Comparison of ENCODE assay signal across 10 cellular contexts in the genomic region with DNA sequence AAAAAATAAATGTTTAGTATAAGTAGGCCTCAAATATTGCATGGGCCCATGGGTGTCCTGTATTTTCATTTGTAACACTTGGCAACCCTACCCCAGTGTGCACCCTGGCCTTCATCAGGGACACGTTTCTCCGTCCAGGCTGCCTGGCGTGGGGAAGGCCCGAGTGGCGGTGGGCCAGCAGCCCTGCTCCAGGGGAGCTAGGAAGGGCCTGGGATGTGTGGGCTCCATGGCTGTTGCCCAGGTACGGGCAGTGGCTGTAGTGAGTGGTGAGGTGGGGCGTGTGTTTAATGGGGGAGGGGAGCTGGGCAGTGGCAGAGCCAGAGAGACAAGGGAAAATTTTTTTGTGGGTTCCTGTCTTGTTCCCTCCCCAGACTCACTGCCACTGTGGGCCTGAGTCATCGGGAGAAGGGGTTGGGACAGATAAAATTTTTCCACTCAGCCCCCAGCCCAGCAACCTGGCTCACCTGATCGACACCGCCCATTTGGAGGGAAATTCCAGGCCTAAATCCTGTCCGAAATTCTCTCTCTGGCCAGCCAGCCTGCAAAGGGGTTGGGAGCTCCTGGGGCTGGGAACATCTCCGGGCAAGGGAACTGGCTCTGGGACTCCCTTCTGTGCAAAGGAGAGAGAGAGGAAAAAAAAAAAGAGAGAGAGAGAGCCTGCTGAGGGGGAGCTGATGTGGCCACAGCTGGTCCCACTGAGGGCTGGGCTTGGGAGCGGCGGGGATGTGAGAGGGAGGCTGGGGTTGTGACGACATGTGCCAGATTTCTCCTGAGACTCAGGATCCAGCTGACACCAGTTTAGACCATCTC. TPM values are rescaled to one million over a fixed set of nuclear protein-coding genes. Genes with fewer than 3 reads are reported as not detected.
DNase-seq lines count a peak whose midpoint lies in the region; ATAC-seq and TF ChIP-seq lines count a peak whose summit lies in the region.
"Had no signal": no experiment of that assay in that cellular context is flagged by ENCODE, and none has a peak within 500 bp of the region (broad histone marks: within the 10 kb centered on the region; RNA-seq: fewer than 3 reads in every experiment).

No MANE protein-coding gene starts in this region.

- DNase-seq in activated CD8-positive, alpha-beta T cell treated with anti-CD3 and anti-CD28 coated beads, Interleukin-2, amount 10 ng/mL, durations not matched to agents 7 days and 5 days: no peak
- no peak for DNase-seq in activated CD8-positive, alpha-beta T cell treated with anti-CD3 and anti-CD28 coated beads for 36 hours
- DNase-seq in choroid plexus epithelial cell (ENCODE audit: low read depth): peak; percentile 47
- DNase-seq in left lung: no peak
- DNase-seq in upper lobe of left lung: peak; percentile 22 to 78
- DNase-seq in NCI-H1417 treated with DMSO at 0.1 percent for 48 hours (lab: John Stamatoyannopoulos, UW): no peak
- no peak for DNase-seq in GF-D8 (lab: John Stamatoyannopoulos, UW)
- DNase-seq: NCI-H446 treated with DMSO at 0.1 percent for 48 hours, nucleus accumbens had no signal

- no peak for TF ChIP-seq POLR2A in upper lobe of left lung (IDR thresholded peaks at IDR 0.05)

- no peak for TF ChIP-seq EP300 in upper lobe of left lung (IDR thresholded peaks at IDR 0.05)

- no peaks in the 10 kb centered on the region for H3K36me3 Mint-ChIP-seq in activated CD8-positive, alpha-beta T cell treated with anti-CD3 and anti-CD28 coated beads, Interleukin-2, amount 10 ng/mL, durations not matched to agents 7 days and 5 days (ENCODE audit: low read depth)
- no peaks in the 10 kb centered on the region for H3K36me3 Mint-ChIP-seq in activated CD8-positive, alpha-beta T cell treated with anti-CD3 and anti-CD28 coated beads for 36 hours (ENCODE audit: low read depth)

- CTCF ChIA-PET in activated CD8-positive, alpha-beta T cell treated with anti-CD3 and anti-CD28 coated beads, Interleukin-2, amount 10 ng/mL, durations not matched to agents 7 days and 5 days (lab: Charles Lee): interaction anchor here (1.3 kb wide), 1 partner anchor 342 kb away, joined by 4 read pairs; no protein-coding TSS in a partner anchor
- CTCF ChIA-PET in activated CD8-positive, alpha-beta T cell treated with anti-CD3 and anti-CD28 coated beads for 36 hours (lab: Charles Lee): interaction anchor here (0.7 to 2.3 kb wide), 2 partner anchors 31 to 70 kb away, joined by 3 to 11 read pairs; partner anchors contain the start of gene VEGFA

- POLR2A ChIA-PET in activated CD8-positive, alpha-beta T cell treated with anti-CD3 and anti-CD28 coated beads, Interleukin-2, amount 10 ng/mL, durations not matched to agents 7 days and 5 days (lab: Charles Lee): no interaction called here
- POLR2A ChIA-PET in activated CD8-positive, alpha-beta T cell treated with anti-CD3 and anti-CD28 coated beads for 36 hours (lab: Charles Lee): interaction anchor here (0.6 to 0.7 kb wide), 2 partner anchors 73 to 169 kb away, joined by 3 read pairs; no protein-coding TSS in a partner anchor

- intact Hi-C loops in activated CD8-positive, alpha-beta T cell treated with anti-CD3 and anti-CD28 coated beads for 36 hours (cut with micrococcal nuclease): no loop called here
- intact Hi-C loops in left lung (cut with DNase I): no loop called here

- no peak for ATAC-seq in activated CD8-positive, alpha-beta T cell treated with anti-CD3 and anti-CD28 coated beads, Interleukin-2, amount 10 ng/mL, durations not matched to agents 7 days and 5 days
- no peak for ATAC-seq in activated CD8-positive, alpha-beta T cell treated with anti-CD3 and anti-CD28 coated beads for 36 hours
- ATAC-seq in left lung: peak; percentile 42
- peak in 1 of 2 donors; percentile 38 for ATAC-seq in upper lobe of left lung (ENCODE audit: low FRiP score in 2 of 2)
- no peak for ATAC-seq in HG02973 (IDR thresholded peaks at IDR 0.05; ENCODE audit: unreplicated experiment)

- 70 to 74% methylated on average over 15 of the region's 15 CpGs for WGBS in upper lobe of left lung, 2 donors

- H3K4me1 Mint-ChIP-seq in activated CD8-positive, alpha-beta T cell treated with anti-CD3 and anti-CD28 coated beads, Interleukin-2, amount 10 ng/mL, durations not matched to agents 7 days and 5 days (ENCODE audit: low read depth): peaks cover 21% of the 10 kb centered on the region
- H3K4me1 Mint-ChIP-seq in activated CD8-positive, alpha-beta T cell treated with anti-CD3 and anti-CD28 coated beads for 36 hours (ENCODE audit: low read depth): peaks cover 14% of the 10 kb centered on the region

- no peaks in the 10 kb centered on the region for H3K27me3 ChIP-seq in left lung
- H3K27me3 ChIP-seq in upper lobe of left lung: no peaks in the 10 kb centered on the region

- H3K9me3 Mint-ChIP-seq in activated CD8-positive, alpha-beta T cell treated with anti-CD3 and anti-CD28 coated beads, Interleukin-2, amount 10 ng/mL, durations not matched to agents 7 days and 5 days (ENCODE audit: insufficient read depth): no peaks in the 10 kb centered on the region
- H3K9me3 Mint-ChIP-seq in activated CD8-positive, alpha-beta T cell treated with anti-CD3 and anti-CD28 coated beads for 36 hours: peaks cover 4% of the 10 kb centered on the region

- H3K4me3 ChIP-seq in choroid plexus epithelial cell (ENCODE audit: low read depth, low read length): no peak overlapping the region
- H3K4me3 ChIP-seq in left lung: no peak overlapping the region
- H3K4me3 ChIP-seq in upper lobe of left lung: no peak overlapping the region

- H3K27me3 Mint-ChIP-seq in activated CD8-positive, alpha-beta T cell treated with anti-CD3 and anti-CD28 coated beads, Interleukin-2, amount 10 ng/mL, durations not matched to agents 7 days and 5 days (ENCODE audit: low read depth): no peaks in the 10 kb centered on the region
- H3K27me3 Mint-ChIP-seq in activated CD8-positive, alpha-beta T cell treated with anti-CD3 and anti-CD28 coated beads for 36 hours: no peaks in the 10 kb centered on the region

- H3K4me3 Mint-ChIP-seq in activated CD8-positive, alpha-beta T cell treated with anti-CD3 and anti-CD28 coated beads, Interleukin-2, amount 10 ng/mL, durations not matched to agents 7 days and 5 days: no peak overlapping the region
- no peak overlapping the region for H3K4me3 Mint-ChIP-seq in activated CD8-positive, alpha-beta T cell treated with anti-CD3 and anti-CD28 coated beads for 36 hours

- peak overlapping the region; percentile 57 for H3K27ac Mint-ChIP-seq in activated CD8-positive, alpha-beta T cell treated with anti-CD3 and anti-CD28 coated beads, Interleukin-2, amount 10 ng/mL, durations not matched to agents 7 days and 5 days
- no peak overlapping the region for H3K27ac Mint-ChIP-seq in activated CD8-positive, alpha-beta T cell treated with anti-CD3 and anti-CD28 coated beads for 36 hours

- H3K27ac ChIP-seq in left lung (no peak overlapping the region), upper lobe of left lung (peak overlapping the region in 1 of 4 donors; percentile 35)

- H3K4me1 ChIP-seq in left lung (peaks cover 0 to 7% of the 10 kb centered on the region in 2 donors), upper lobe of left lung (peaks cover 0 to 8% (median 2%) of the 10 kb centered on the region in 4 donors)

- no peaks in the 10 kb centered on the region for H3K9me3 ChIP-seq in left lung
- no peaks in the 10 kb centered on the region for H3K9me3 ChIP-seq in upper lobe of left lung

- TF ChIP-seq CTCF in activated CD8-positive, alpha-beta T cell treated with anti-CD3 and anti-CD28 coated beads for 36 hours (IDR thresholded peaks at IDR 0.05): no peak
- TF ChIP-seq CTCF in choroid plexus epithelial cell (conservative IDR thresholded peaks at IDR 0.05; ENCODE audit: low read depth, low read length): no peak
- TF ChIP-seq CTCF in left lung (IDR thresholded peaks at IDR 0.05): no peak
- TF ChIP-seq CTCF in upper lobe of left lung (IDR thresholded peaks at IDR 0.05): no peak

- H3K36me3 ChIP-seq in left lung (no peaks in the 10 kb centered on the region), upper lobe of left lung (no peaks in the 10 kb centered on the region)

RNA-seq across cellular contexts. Expression of gene VEGFA, which starts 32.5 kb away (rescaled TPM):
- total RNA-seq in activated CD8-positive, alpha-beta T cell treated with anti-CD3 and anti-CD28 coated beads, Interleukin-2, amount 10 ng/mL, durations not matched to agents 7 days and 5 days: 10 to 100 TPM; 37.9 to 39.3 TPM
- total RNA-seq in activated CD8-positive, alpha-beta T cell treated with anti-CD3 and anti-CD28 coated beads for 36 hours: 100 to 1,000 TPM in 1 of 2 experiments, 10 to 100 TPM in 1; 93.7 to 104 TPM
- total RNA-seq in left lung: 100 to 1,000 TPM; 147 to 154 TPM
- 100 to 1,000 TPM; 129 to 564 (median 261) TPM for total RNA-seq in upper lobe of left lung

RNA-seq across cellular contexts. Expression of gene MRPS18A, which starts 49.9 kb away (rescaled TPM):
- total RNA-seq in activated CD8-positive, alpha-beta T cell treated with anti-CD3 and anti-CD28 coated beads, Interleukin-2, amount 10 ng/mL, durations not matched to agents 7 days and 5 days: 10 to 100 TPM; 38.7 to 43.2 TPM
- total RNA-seq in activated CD8-positive, alpha-beta T cell treated with anti-CD3 and anti-CD28 coated beads for 36 hours: 10 to 100 TPM; 45.4 to 52.9 TPM
- 10 to 100 TPM; 27.0 to 32.5 TPM for total RNA-seq in left lung
- 10 to 100 TPM; 21.0 to 45.6 (median 33.4) TPM for total RNA-seq in upper lobe of left lung

Comparison
In these comparisons a context has a peak if more than half of its experiments do, and no peak if none do; other contexts are left out.
1. DNase-seq: peak in choroid plexus epithelial cell (single experiment) and upper lobe of left lung (2 of 2); none in activated CD8-positive, alpha-beta T cell treated with anti-CD3 and anti-CD28 coated beads, Interleukin-2, amount 10 ng/mL, durations not matched to agents 7 days and 5 days (single experiment), activated CD8-positive, alpha-beta T cell treated with anti-CD3 and anti-CD28 coated beads for 36 hours (single experiment), left lung (0 of 2), NCI-H1417 treated with DMSO at 0.1 percent for 48 hours (single experiment) and GF-D8 (single experiment).